Comparison of ENCODE assay signal across 1 cellular context in the genomic region with DNA sequence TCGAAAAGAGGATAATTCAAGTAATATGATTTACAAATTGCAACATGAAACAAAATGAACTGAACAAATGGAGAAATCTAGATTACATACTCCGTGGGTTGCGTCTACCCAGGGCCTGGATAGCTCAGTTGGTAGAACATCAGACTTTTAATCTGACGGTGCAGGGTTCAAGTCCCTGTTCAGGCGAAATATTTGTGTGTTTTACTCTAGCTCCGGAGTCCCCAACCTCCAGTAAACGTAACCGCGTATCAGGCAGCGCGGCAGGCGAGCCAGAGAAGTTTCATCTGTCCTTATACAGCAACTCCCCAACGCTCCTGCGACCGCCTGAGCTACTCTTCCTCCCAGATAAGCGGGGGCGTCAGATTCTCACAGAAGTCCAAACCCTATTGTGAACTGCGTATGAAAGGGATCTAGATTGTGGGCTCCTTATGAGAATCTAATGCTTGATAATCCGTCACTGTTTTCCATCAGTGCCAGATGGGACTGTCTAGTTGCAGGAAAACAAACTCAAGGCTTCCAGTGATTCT.
TF ChIP-seq lines count a peak whose summit lies in the region.

No MANE protein-coding gene starts in this region.

TF ChIP-seq in K562, 482 proteins besides CTCF, POLR2A, EP300 and RAD21 (continued from another document):
- TF ChIP-seq, protein P1, sequence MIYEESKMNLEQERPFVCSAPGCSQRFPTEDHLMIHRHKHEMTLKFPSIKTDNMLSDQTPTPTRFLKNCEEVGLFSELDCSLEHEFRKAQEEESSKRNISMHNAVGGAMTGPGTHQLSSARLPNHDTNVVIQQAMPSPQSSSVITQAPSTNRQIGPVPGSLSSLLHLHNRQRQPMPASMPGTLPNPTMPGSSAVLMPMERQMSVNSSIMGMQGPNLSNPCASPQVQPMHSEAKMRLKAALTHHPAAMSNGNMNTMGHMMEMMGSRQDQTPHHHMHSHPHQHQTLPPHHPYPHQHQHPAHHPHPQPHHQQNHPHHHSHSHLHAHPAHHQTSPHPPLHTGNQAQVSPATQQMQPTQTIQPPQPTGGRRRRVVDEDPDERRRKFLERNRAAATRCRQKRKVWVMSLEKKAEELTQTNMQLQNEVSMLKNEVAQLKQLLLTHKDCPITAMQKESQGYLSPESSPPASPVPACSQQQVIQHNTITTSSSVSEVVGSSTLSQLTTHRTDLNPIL (CRISPR knock-in tag; IDR thresholded peaks at IDR 0.05): no peak
- TF ChIP-seq, protein P2, sequence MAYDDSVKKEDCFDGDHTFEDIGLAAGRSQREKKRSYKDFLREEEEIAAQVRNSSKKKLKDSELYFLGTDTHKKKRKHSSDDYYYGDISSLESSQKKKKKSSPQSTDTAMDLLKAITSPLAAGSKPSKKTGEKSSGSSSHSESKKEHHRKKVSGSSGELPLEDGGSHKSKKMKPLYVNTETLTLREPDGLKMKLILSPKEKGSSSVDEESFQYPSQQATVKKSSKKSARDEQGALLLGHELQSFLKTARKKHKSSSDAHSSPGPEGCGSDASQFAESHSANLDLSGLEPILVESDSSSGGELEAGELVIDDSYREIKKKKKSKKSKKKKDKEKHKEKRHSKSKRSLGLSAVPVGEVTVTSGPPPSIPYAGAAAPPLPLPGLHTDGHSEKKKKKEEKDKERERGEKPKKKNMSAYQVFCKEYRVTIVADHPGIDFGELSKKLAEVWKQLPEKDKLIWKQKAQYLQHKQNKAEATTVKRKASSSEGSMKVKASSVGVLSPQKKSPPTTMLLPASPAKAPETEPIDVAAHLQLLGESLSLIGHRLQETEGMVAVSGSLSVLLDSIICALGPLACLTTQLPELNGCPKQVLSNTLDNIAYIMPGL (CRISPR knock-in tag; IDR thresholded peaks at IDR 0.05): peak; percentile 93; the same call in 1 of the 2 replicates
- no peak for TF ChIP-seq DMBX1 (CRISPR knock-in tag; IDR thresholded peaks at IDR 0.05; ENCODE audit: borderline replicate concordance)
- TF ChIP-seq ZNF224 (CRISPR knock-in tag; IDR thresholded peaks at IDR 0.05): no peak
- TF ChIP-seq ESRRB (CRISPR knock-in tag; IDR thresholded peaks at IDR 0.05; ENCODE audit: borderline replicate concordance): no peak
- no peak for TF ChIP-seq HNRNPK (IDR thresholded peaks at IDR 0.05; ENCODE audit: low read depth, low read length, poor library complexity, severe bottlenecking)
- TF ChIP-seq SRF (CRISPR knock-in tag; IDR thresholded peaks at IDR 0.05): peak in 1 of 2 experiments; percentile 94; a peak in 2 of 4 replicates
- no peak for TF ChIP-seq ZNF140 (CRISPR knock-in tag; IDR thresholded peaks at IDR 0.05)
- no peak for TF ChIP-seq XRCC4 (IDR thresholded peaks at IDR 0.05; ENCODE audit: extremely low read depth, insufficient read depth, insufficient read length)
- no peak for TF ChIP-seq FIP1L1 (IDR thresholded peaks at IDR 0.05; ENCODE audit: low read depth, low read length, poor library complexity, severe bottlenecking)
- TF ChIP-seq PPARD (CRISPR knock-in tag; IDR thresholded peaks at IDR 0.05): no peak
- TF ChIP-seq SAP30 (IDR thresholded peaks at IDR 0.05; ENCODE audit: borderline replicate concordance, insufficient read depth, low read depth, low read length, poor library complexity, severe bottlenecking): no peak
- no peak for TF ChIP-seq KHSRP (IDR thresholded peaks at IDR 0.05)
- TF ChIP-seq SREBF2 (CRISPR knock-in tag; IDR thresholded peaks at IDR 0.05): no peak
- peak; percentile 31; the same call in 1 of the 2 replicates for TF ChIP-seq ZNF12 (CRISPR knock-in tag; IDR thresholded peaks at IDR 0.05)
- peak; percentile 85 for TF ChIP-seq FOXJ2 (tag; IDR thresholded peaks at IDR 0.05)
- TF ChIP-seq, protein P3, sequence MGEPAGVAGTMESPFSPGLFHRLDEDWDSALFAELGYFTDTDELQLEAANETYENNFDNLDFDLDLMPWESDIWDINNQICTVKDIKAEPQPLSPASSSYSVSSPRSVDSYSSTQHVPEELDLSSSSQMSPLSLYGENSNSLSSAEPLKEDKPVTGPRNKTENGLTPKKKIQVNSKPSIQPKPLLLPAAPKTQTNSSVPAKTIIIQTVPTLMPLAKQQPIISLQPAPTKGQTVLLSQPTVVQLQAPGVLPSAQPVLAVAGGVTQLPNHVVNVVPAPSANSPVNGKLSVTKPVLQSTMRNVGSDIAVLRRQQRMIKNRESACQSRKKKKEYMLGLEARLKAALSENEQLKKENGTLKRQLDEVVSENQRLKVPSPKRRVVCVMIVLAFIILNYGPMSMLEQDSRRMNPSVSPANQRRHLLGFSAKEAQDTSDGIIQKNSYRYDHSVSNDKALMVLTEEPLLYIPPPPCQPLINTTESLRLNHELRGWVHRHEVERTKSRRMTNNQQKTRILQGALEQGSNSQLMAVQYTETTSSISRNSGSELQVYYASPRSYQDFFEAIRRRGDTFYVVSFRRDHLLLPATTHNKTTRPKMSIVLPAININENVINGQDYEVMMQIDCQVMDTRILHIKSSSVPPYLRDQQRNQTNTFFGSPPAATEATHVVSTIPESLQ (CRISPR knock-in tag; IDR thresholded peaks at IDR 0.05): no peak
- TF ChIP-seq RAD51 (IDR thresholded peaks at IDR 0.05; ENCODE audit: borderline replicate concordance, low read depth): no peak; the same call in 1 of the 2 replicates
- TF ChIP-seq, protein P4, sequence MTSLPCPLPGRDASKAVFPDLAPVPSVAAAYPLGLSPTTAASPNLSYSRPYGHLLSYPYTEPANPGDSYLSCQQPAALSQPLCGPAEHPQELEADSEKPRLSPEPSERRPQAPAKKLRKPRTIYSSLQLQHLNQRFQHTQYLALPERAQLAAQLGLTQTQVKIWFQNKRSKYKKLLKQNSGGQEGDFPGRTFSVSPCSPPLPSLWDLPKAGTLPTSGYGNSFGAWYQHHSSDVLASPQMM (CRISPR knock-in tag; IDR thresholded peaks at IDR 0.05): no peak
- TF ChIP-seq ZNF77 (CRISPR knock-in tag; IDR thresholded peaks at IDR 0.05): no peak
- no peak for TF ChIP-seq ZNF695 (CRISPR knock-in tag; IDR thresholded peaks at IDR 0.05)
- no peak for TF ChIP-seq CHCHD3 (CRISPR knock-in tag; IDR thresholded peaks at IDR 0.05)
- TF ChIP-seq, protein P5, sequence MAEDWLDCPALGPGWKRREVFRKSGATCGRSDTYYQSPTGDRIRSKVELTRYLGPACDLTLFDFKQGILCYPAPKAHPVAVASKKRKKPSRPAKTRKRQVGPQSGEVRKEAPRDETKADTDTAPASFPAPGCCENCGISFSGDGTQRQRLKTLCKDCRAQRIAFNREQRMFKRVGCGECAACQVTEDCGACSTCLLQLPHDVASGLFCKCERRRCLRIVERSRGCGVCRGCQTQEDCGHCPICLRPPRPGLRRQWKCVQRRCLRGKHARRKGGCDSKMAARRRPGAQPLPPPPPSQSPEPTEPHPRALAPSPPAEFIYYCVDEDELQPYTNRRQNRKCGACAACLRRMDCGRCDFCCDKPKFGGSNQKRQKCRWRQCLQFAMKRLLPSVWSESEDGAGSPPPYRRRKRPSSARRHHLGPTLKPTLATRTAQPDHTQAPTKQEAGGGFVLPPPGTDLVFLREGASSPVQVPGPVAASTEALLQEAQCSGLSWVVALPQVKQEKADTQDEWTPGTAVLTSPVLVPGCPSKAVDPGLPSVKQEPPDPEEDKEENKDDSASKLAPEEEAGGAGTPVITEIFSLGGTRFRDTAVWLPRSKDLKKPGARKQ (CRISPR knock-in tag; IDR thresholded peaks at IDR 0.05): no peak
- TF ChIP-seq ARID1B (IDR thresholded peaks at IDR 0.05): peak; percentile 76
- TF ChIP-seq, protein P6, sequence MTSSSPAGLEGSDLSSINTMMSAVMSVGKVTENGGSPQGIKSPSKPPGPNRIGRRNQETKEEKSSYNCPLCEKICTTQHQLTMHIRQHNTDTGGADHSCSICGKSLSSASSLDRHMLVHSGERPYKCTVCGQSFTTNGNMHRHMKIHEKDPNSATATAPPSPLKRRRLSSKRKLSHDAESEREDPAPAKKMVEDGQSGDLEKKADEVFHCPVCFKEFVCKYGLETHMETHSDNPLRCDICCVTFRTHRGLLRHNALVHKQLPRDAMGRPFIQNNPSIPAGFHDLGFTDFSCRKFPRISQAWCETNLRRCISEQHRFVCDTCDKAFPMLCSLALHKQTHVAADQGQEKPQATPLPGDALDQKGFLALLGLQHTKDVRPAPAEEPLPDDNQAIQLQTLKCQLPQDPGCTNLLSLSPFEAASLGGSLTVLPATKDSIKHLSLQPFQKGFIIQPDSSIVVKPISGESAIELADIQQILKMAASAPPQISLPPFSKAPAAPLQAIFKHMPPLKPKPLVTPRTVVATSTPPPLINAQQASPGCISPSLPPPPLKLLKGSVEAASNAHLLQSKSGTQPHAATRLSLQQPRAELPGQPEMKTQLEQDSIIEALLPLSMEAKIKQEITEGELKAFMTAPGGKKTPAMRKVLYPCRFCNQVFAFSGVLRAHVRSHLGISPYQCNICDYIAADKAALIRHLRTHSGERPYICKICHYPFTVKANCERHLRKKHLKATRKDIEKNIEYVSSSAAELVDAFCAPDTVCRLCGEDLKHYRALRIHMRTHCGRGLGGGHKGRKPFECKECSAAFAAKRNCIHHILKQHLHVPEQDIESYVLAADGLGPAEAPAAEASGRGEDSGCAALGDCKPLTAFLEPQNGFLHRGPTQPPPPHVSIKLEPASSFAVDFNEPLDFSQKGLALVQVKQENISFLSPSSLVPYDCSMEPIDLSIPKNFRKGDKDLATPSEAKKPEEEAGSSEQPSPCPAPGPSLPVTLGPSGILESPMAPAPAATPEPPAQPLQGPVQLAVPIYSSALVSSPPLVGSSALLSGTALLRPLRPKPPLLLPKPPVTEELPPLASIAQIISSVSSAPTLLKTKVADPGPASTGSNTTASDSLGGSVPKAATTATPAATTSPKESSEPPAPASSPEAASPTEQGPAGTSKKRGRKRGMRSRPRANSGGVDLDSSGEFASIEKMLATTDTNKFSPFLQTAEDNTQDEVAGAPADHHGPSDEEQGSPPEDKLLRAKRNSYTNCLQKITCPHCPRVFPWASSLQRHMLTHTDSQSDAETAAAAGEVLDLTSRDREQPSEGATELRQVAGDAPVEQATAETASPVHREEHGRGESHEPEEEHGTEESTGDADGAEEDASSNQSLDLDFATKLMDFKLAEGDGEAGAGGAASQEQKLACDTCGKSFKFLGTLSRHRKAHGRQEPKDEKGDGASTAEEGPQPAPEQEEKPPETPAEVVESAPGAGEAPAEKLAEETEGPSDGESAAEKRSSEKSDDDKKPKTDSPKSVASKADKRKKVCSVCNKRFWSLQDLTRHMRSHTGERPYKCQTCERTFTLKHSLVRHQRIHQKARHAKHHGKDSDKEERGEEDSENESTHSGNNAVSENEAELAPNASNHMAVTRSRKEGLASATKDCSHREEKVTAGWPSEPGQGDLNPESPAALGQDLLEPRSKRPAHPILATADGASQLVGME (CRISPR knock-in tag; IDR thresholded peaks at IDR 0.05): 0 out of 2 replicates have a peak, but pooled peaks have one; percentile 2
- peak; percentile 17; the same call in 1 of the 2 replicates for TF ChIP-seq PHF8 (IDR thresholded peaks at IDR 0.05; ENCODE audit: borderline replicate concordance, low read length)
- no peak for TF ChIP-seq ZNF316 (IDR thresholded peaks at IDR 0.05)
- TF ChIP-seq KDM1A (IDR thresholded peaks at IDR 0.05): peak in 1 of 2 experiments; percentile 76; a peak in 3 of 4 replicates
- TF ChIP-seq NCOA6 (IDR thresholded peaks at IDR 0.05): no peak
